18 cellular contexts compared by ENCODE assay signal in the genomic region with DNA sequence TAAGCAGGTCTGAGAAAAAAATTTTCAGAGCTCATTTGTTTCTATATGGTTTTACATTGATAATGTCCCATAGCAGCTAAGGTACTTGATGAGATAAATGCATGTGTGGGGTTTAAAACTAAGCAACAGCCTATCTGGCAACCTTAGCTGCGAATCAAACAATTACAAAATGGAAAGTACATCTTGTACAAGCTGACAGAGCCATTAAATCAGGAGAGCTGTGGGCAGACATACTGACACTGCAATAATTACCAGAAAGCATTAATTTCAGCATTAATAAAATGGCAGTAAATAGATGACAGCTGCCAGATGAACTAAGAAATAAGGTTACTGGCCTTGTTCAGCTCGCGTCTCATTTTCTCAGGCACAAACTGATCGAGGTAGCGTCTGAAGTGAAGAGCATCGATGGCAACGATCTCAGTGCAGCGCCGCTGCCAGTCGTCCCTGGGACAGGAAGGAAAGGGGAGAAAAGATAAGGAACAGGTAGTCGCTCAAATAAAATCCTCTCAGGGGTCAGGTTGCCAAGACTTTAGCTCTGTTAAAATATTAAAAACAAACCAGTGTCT.
"Had no signal": no experiment of that assay in that cellular context is flagged by ENCODE, and none has a peak within 500 bp of the region (broad histone marks: within the 10 kb centered on the region; RNA-seq: fewer than 3 reads in every experiment).

No MANE protein-coding gene starts in this region.

- H3K4me3 Mint-ChIP-seq: activated CD4-positive, alpha-beta memory T cell treated with anti-CD3 and anti-CD28 coated beads, Interleukin-2, amount 10 ng/mL, durations not matched to agents 7 days and 5 days; activated CD4-positive, alpha-beta T cell treated with anti-CD3 and anti-CD28 coated beads for 36 hours; activated T-cell treated with anti-CD3 and anti-CD28 coated beads, Interleukin-2, amount 50 U/mL, for 24 hours; naive B cell; stimulated activated naive B cell treated with anti-CD40 and anti-IgM and Interleukin-4, amounts not matched to agents 10 μg/mL and 1 μg/mL and 100 μg/mL, for 72 hours had no signal

- H3K4me1 ChIP-seq: heart left ventricle had no signal

- H3K27ac ChIP-seq: neutrophil, skin epidermis, transverse colon had no signal

- H3K9me3 ChIP-seq: heart left ventricle, neutrophil, transverse colon had no signal

- H3K4me3 ChIP-seq: skin epidermis, transverse colon had no signal

- DNase-seq: activated CD4-positive, alpha-beta memory T cell treated with anti-CD3 and anti-CD28 coated beads, Interleukin-2, amount 10 ng/mL, durations not matched to agents 7 days and 5 days; activated CD4-positive, alpha-beta T cell treated with anti-CD3 and anti-CD28 coated beads for 36 hours; activated effector memory CD4-positive, alpha-beta T cell treated with Interleukin-2 at 50 U/mL for 16 hours; activated naive CD4-positive, alpha-beta T cell treated with anti-CD3 and anti-CD28 coated beads, Interleukin-2, amount 50 U/mL, for 16 hours; activated T-cell treated with anti-CD3 and anti-CD28 coated beads, Interleukin-2, amount 50 U/mL, for 24 hours; foreskin melanocyte; heart left ventricle; mammary epithelial cell; naive B cell; posterior cingulate gyrus; right cardiac atrium; stimulated activated CD4-positive, alpha-beta T cell treated with anti-CD3 and anti-CD28 coated beads, Interleukin-15, amount 100 ng/mL, for 24 hours; stimulated activated CD4-positive, alpha-beta T cell treated with anti-CD3 and anti-CD28 coated beads, Interleukin-4, amount 100 ng/mL, for 1 hour; stimulated activated naive B cell treated with anti-CD40 and anti-IgM and Interleukin-4, amounts not matched to agents 10 μg/mL and 1 μg/mL and 100 μg/mL, for 72 hours; T-helper 9 cell; transverse colon had no signal

- H3K9me3 Mint-ChIP-seq: activated CD4-positive, alpha-beta memory T cell treated with anti-CD3 and anti-CD28 coated beads, Interleukin-2, amount 10 ng/mL, durations not matched to agents 7 days and 5 days; activated T-cell treated with anti-CD3 and anti-CD28 coated beads, Interleukin-2, amount 50 U/mL, for 24 hours; naive B cell; stimulated activated naive B cell treated with anti-CD40 and anti-IgM and Interleukin-4, amounts not matched to agents 10 μg/mL and 1 μg/mL and 100 μg/mL, for 72 hours had no signal

- H3K27ac Mint-ChIP-seq: activated CD4-positive, alpha-beta memory T cell treated with anti-CD3 and anti-CD28 coated beads, Interleukin-2, amount 10 ng/mL, durations not matched to agents 7 days and 5 days; activated CD4-positive, alpha-beta T cell treated with anti-CD3 and anti-CD28 coated beads for 36 hours; activated T-cell treated with anti-CD3 and anti-CD28 coated beads, Interleukin-2, amount 50 U/mL, for 24 hours had no signal

- H3K4me1 Mint-ChIP-seq: activated CD4-positive, alpha-beta memory T cell treated with anti-CD3 and anti-CD28 coated beads, Interleukin-2, amount 10 ng/mL, durations not matched to agents 7 days and 5 days; activated CD4-positive, alpha-beta T cell treated with anti-CD3 and anti-CD28 coated beads for 36 hours; naive B cell; stimulated activated naive B cell treated with anti-CD40 and anti-IgM and Interleukin-4, amounts not matched to agents 10 μg/mL and 1 μg/mL and 100 μg/mL, for 72 hours had no signal

- ATAC-seq: activated CD4-positive, alpha-beta T cell treated with anti-CD3 and anti-CD28 coated beads for 36 hours; heart left ventricle; right cardiac atrium; stimulated activated naive B cell treated with anti-CD40 and anti-IgM and Interleukin-4, amounts not matched to agents 10 μg/mL and 1 μg/mL and 100 μg/mL, for 72 hours had no signal

- H3K27me3 ChIP-seq: heart left ventricle, neutrophil, transverse colon had no signal

- H3K27me3 Mint-ChIP-seq: activated CD4-positive, alpha-beta memory T cell treated with anti-CD3 and anti-CD28 coated beads, Interleukin-2, amount 10 ng/mL, durations not matched to agents 7 days and 5 days; activated CD4-positive, alpha-beta T cell treated with anti-CD3 and anti-CD28 coated beads for 36 hours; activated T-cell treated with anti-CD3 and anti-CD28 coated beads, Interleukin-2, amount 50 U/mL, for 24 hours; naive B cell; stimulated activated naive B cell treated with anti-CD40 and anti-IgM and Interleukin-4, amounts not matched to agents 10 μg/mL and 1 μg/mL and 100 μg/mL, for 72 hours had no signal
